ENCODE assay signal across 15 cellular contexts in the genomic region with DNA sequence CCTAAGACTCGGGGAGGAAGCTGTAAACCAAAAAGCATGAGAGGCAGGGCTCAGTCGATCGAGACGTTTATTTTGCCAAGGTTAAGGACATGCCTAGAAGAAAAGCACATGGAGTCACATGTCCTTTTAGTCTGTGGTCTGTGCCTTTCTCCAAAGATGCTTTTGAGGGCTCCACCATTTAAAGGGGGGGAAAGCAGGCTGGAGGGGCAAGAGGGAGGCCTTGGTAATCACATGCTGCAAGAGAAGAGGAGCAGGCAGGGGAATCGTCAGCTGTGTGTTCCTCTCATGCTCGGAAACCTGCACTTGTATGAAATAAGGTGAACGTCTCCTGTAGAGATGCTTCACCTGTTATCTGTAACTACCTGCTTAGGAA.
DNase-seq lines count a peak whose midpoint lies in the region; ATAC-seq and TF ChIP-seq lines count a peak whose summit lies in the region.
"Had no signal": no experiment of that assay in that cellular context is flagged by ENCODE, and none has a peak within 500 bp of the region (broad histone marks: within the 10 kb centered on the region; RNA-seq: fewer than 3 reads in every experiment).

No MANE protein-coding gene starts in this region.

- H3K9me3 Mint-ChIP-seq in nephron = no peaks in the 10 kb centered on the region
- H3K9me3 Mint-ChIP-seq: CD8-positive, alpha-beta memory T cell; immature natural killer cell had no signal

- H3K4me3 Mint-ChIP-seq in nephron = no peak overlapping the region
- H3K4me3 Mint-ChIP-seq: CD8-positive, alpha-beta memory T cell; immature natural killer cell had no signal

- H3K4me1 Mint-ChIP-seq in nephron = peaks cover 31% of the 10 kb centered on the region
- H3K4me1 Mint-ChIP-seq: CD8-positive, alpha-beta memory T cell; immature natural killer cell had no signal

- peaks cover 28% of the 10 kb centered on the region for H3K27me3 Mint-ChIP-seq in nephron (ENCODE audit: low read depth)

- ATAC-seq in HG03159 (IDR thresholded peaks at IDR 0.05; ENCODE audit: unreplicated experiment) (no peak), GM18502 (IDR thresholded peaks at IDR 0.05; ENCODE audit: poor library complexity, unreplicated experiment) (no peak)

- peak overlapping the region in 2 of 3 experiments; percentile 68 to 74 for H3K27ac Mint-ChIP-seq in nephron
- H3K27ac Mint-ChIP-seq: immature natural killer cell had no signal

- no peak for TF ChIP-seq CTCF in nephron (IDR thresholded peaks at IDR 0.05; ENCODE audit: unreplicated experiment in 3 of 3)

- DNase-seq in DMS79 treated with DMSO at 0.1 percent for 48 hours (lab: John Stamatoyannopoulos, UW) = peak; percentile 97
- peak; percentile 50 for DNase-seq in NCI-H2227 treated with DMSO at 0.1 percent for 48 hours (lab: John Stamatoyannopoulos, UW)
- no peak for DNase-seq in stimulated activated CD4-positive, alpha-beta T cell treated with anti-CD3 and anti-CD28 coated beads, Interleukin-2, amount 100 ng/mL, for 48 hours
- DNase-seq: activated gamma-delta T cell; CD8-positive, alpha-beta memory T cell; DND-41; immature natural killer cell; MM.1S; NCI-H187 treated with DMSO at 0.1 percent for 48 hours; SIG-M5; stimulated activated CD4-positive, alpha-beta T cell treated with anti-CD3 and anti-CD28 coated beads, Interleukin-15, amount 100 ng/mL, for 24 hours; T-helper 1 cell had no signal

- H3K36me3 Mint-ChIP-seq in nephron (ENCODE audit: low read depth) = no peaks in the 10 kb centered on the region
- H3K36me3 Mint-ChIP-seq: immature natural killer cell had no signal

Comparison
In these comparisons a context has a peak if more than half of its experiments do, and no peak if none do; other contexts are left out.
1. DNase-seq: peak in DMS79 treated with DMSO at 0.1 percent for 48 hours (single experiment) and NCI-H2227 treated with DMSO at 0.1 percent for 48 hours (single experiment); none in stimulated activated CD4-positive, alpha-beta T cell treated with anti-CD3 and anti-CD28 coated beads, Interleukin-2, amount 100 ng/mL, for 48 hours (0 of 2).